21 cellular contexts compared by ENCODE assay signal in the genomic region with DNA sequence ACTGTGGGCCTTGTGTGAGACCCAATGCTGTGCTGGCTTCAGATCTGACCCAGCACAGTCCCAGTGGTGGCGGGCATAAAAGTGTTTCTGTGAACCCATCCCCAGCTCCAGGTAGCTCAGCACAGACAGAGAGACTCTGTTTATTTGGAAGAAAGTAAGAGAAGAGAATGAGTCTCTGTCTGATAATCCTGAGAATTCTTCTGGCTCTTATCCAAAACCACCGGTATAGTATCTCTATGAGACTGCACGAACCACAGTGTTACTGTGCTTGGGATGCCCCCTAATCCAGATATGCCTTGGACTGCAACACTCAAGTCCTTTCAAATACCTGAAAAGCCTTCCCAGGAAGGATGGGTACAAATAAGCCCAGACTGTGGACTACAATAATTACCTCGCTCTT.
"Had no signal": no experiment of that assay in that cellular context is flagged by ENCODE, and none has a peak within 500 bp of the region (broad histone marks: within the 10 kb centered on the region; RNA-seq: fewer than 3 reads in every experiment).

No MANE protein-coding gene starts in this region.

- H3K9me3 ChIP-seq: esophagus squamous epithelium, thyroid gland, uterus had no signal

- H3K36me3 ChIP-seq: esophagus squamous epithelium, thyroid gland, uterus, WERI-Rb-1 had no signal

- H3K9me3 Mint-ChIP-seq: activated CD4-positive, alpha-beta memory T cell treated with anti-CD3 and anti-CD28 coated beads for 36 hours; activated naive CD8-positive, alpha-beta T cell treated with anti-CD3 and anti-CD28 coated beads for 36 hours; activated T-helper 1 cell treated with anti-CD3 and anti-CD28 coated beads, Interleukin-12 subunit alpha, Interleukin-12 subunit beta, Interleukin-2, Interleukin-4 antibody, amounts not matched to agents 30 ng/mL and 10 ng/mL and 1 ng/mL, durations not matched to agents 14 hours and 24 hours and 36 hours; dendritic cell treated with granulocyte-macrophage colony-stimulating factor and Interleukin-4, amounts not matched to agents 40 ng/mL and 50 ng/mL, for 4 days; nephron progenitor cell had no signal

- H3K27me3 ChIP-seq: esophagus squamous epithelium, thyroid gland, uterus had no signal

- H3K27ac Mint-ChIP-seq: activated CD4-positive, alpha-beta memory T cell treated with anti-CD3 and anti-CD28 coated beads for 36 hours; activated naive CD8-positive, alpha-beta T cell treated with anti-CD3 and anti-CD28 coated beads for 36 hours; activated T-helper 1 cell treated with anti-CD3 and anti-CD28 coated beads, Interleukin-12 subunit alpha, Interleukin-12 subunit beta, Interleukin-2, Interleukin-4 antibody, amounts not matched to agents 30 ng/mL and 10 ng/mL and 1 ng/mL, durations not matched to agents 14 hours and 24 hours and 36 hours; dendritic cell treated with granulocyte-macrophage colony-stimulating factor and Interleukin-4, amounts not matched to agents 40 ng/mL and 50 ng/mL, for 4 days had no signal

- H3K4me3 Mint-ChIP-seq: activated CD4-positive, alpha-beta memory T cell treated with anti-CD3 and anti-CD28 coated beads for 36 hours; activated naive CD8-positive, alpha-beta T cell treated with anti-CD3 and anti-CD28 coated beads for 36 hours; activated T-helper 1 cell treated with anti-CD3 and anti-CD28 coated beads, Interleukin-12 subunit alpha, Interleukin-12 subunit beta, Interleukin-2, Interleukin-4 antibody, amounts not matched to agents 30 ng/mL and 10 ng/mL and 1 ng/mL, durations not matched to agents 14 hours and 24 hours and 36 hours; dendritic cell treated with granulocyte-macrophage colony-stimulating factor and Interleukin-4, amounts not matched to agents 40 ng/mL and 50 ng/mL, for 4 days; nephron progenitor cell had no signal

- H3K4me1 ChIP-seq: esophagus squamous epithelium, thyroid gland, uterus had no signal

- FAIRE-seq: endothelial cell of umbilical vein had no signal

- H3K27me3 Mint-ChIP-seq: activated CD4-positive, alpha-beta memory T cell treated with anti-CD3 and anti-CD28 coated beads for 36 hours; activated naive CD8-positive, alpha-beta T cell treated with anti-CD3 and anti-CD28 coated beads for 36 hours; dendritic cell treated with granulocyte-macrophage colony-stimulating factor and Interleukin-4, amounts not matched to agents 40 ng/mL and 50 ng/mL, for 4 days had no signal

- H3K4me3 ChIP-seq: esophagus squamous epithelium, lung, thyroid gland, uterus had no signal

- DNase-seq: activated CD4-positive, alpha-beta memory T cell treated with anti-CD3 and anti-CD28 coated beads for 36 hours; activated CD4-positive, alpha-beta T cell treated with anti-CD3 and anti-CD28 coated beads for 1 hour; activated naive CD8-positive, alpha-beta T cell treated with anti-CD3 and anti-CD28 coated beads for 36 hours; activated T-cell treated with anti-CD3 and anti-CD28 coated beads for 4 hours; amygdala; effector memory CD4-positive, alpha-beta T cell; esophagus squamous epithelium; midbrain; nephron progenitor cell; occipital lobe; posterior cingulate gyrus; retina; stimulated activated CD8-positive, alpha-beta memory T cell treated with anti-CD3 and anti-CD28 coated beads, Interleukin-4, amount 100 ng/mL, for 48 hours; stimulated activated naive CD4-positive, alpha-beta T cell treated with Interleukin-2 at 50 U/mL for 16 hours; thyroid gland; uterus; WERI-Rb-1 had no signal

- H3K27ac ChIP-seq: esophagus squamous epithelium, thyroid gland, uterus, WERI-Rb-1 had no signal

- H3K4me1 Mint-ChIP-seq: activated naive CD8-positive, alpha-beta T cell treated with anti-CD3 and anti-CD28 coated beads for 36 hours had no signal

- H3K36me3 Mint-ChIP-seq: activated CD4-positive, alpha-beta memory T cell treated with anti-CD3 and anti-CD28 coated beads for 36 hours; activated naive CD8-positive, alpha-beta T cell treated with anti-CD3 and anti-CD28 coated beads for 36 hours had no signal
